Comparison of ENCODE assay signal across 32 cellular contexts in the genomic region with DNA sequence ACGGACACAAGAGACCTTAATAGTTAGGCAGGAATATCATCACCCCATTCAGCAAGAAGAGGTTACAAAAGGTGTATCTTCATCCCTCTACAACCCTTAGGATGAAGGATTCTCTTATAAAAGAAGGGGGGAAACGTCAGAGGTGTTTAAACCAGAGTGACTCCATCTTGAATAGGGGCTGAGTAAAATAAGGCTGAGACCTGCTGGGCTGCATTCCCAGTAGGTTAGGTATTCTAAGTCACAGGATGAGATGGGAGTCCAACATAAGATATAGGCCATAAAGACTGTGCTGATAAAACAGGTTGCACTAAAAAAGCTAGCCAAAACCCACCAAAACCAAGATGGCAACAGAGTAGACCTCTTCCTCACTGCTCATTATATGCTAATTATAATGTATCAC.
"Had no signal": no experiment of that assay in that cellular context is flagged by ENCODE, and none has a peak within 500 bp of the region (broad histone marks: within the 10 kb centered on the region; RNA-seq: fewer than 3 reads in every experiment).

No MANE protein-coding gene starts in this region.

- H3K4me3 Mint-ChIP-seq: activated B cell treated with CpG ODN at 0.5 μM for 24 hours; activated CD4-positive, alpha-beta memory T cell treated with anti-CD3 and anti-CD28 coated beads, Interleukin-2, amount 10 ng/mL, durations not matched to agents 7 days and 5 days; activated CD4-positive, alpha-beta T cell treated with anti-CD3 and anti-CD28 coated beads, Interleukin-2, amount 10 ng/mL, durations not matched to agents 7 days and 5 days; activated naive CD4-positive, alpha-beta T cell treated with anti-CD3 and anti-CD28 coated beads, Interleukin-2, amount 10 ng/mL, durations not matched to agents 7 days and 5 days; activated naive CD8-positive, alpha-beta T cell treated with anti-CD3 and anti-CD28 coated beads, Interleukin-2, amount 10 ng/mL, durations not matched to agents 7 days and 5 days; activated T-cell treated with anti-CD3 and anti-CD28 coated beads, Interleukin-2, amount 50 U/mL, for 24 hours; activated T-cell treated with anti-CD3 and anti-CD28 coated beads, Interleukin-2, amount 50 U/mL, for 72 hours; brain; endodermal cell; T-cell; T-helper 1 cell treated with Interleukin-12 subunit alpha and Interleukin-12 subunit beta and Interleukin-4 antibody, amounts not matched to agents 30 μg/mL and 1 μg/mL, for 36 hours; T-helper 2 cell treated with Interferon-gamma antibody and Interleukin-4, amounts not matched to agents 5 μg/mL and 100 μg/mL, for 36 hours had no signal

- H3K9me3 ChIP-seq: ascending aorta, breast epithelium, colonic mucosa, gastrocnemius medialis had no signal

- H3K27ac Mint-ChIP-seq: activated B cell treated with CpG ODN at 0.5 μM for 24 hours; activated CD4-positive, alpha-beta memory T cell treated with anti-CD3 and anti-CD28 coated beads, Interleukin-2, amount 10 ng/mL, durations not matched to agents 7 days and 5 days; activated CD4-positive, alpha-beta T cell treated with anti-CD3 and anti-CD28 coated beads, Interleukin-2, amount 10 ng/mL, durations not matched to agents 7 days and 5 days; activated naive CD4-positive, alpha-beta T cell treated with anti-CD3 and anti-CD28 coated beads, Interleukin-2, amount 10 ng/mL, durations not matched to agents 7 days and 5 days; activated naive CD4-positive, alpha-beta T cell treated with anti-CD3 and anti-CD28 coated beads, Interleukin-2, amount 50 U/mL, for 72 hours; activated naive CD8-positive, alpha-beta T cell treated with anti-CD3 and anti-CD28 coated beads, Interleukin-2, amount 10 ng/mL, durations not matched to agents 7 days and 5 days; activated T-cell treated with anti-CD3 and anti-CD28 coated beads, Interleukin-2, amount 50 U/mL, for 24 hours; activated T-cell treated with anti-CD3 and anti-CD28 coated beads, Interleukin-2, amount 50 U/mL, for 72 hours; endodermal cell; T-cell; T-helper 1 cell treated with Interleukin-12 subunit alpha and Interleukin-12 subunit beta and Interleukin-4 antibody, amounts not matched to agents 30 μg/mL and 1 μg/mL, for 36 hours; T-helper 2 cell treated with Interferon-gamma antibody and Interleukin-4, amounts not matched to agents 5 μg/mL and 100 μg/mL, for 36 hours had no signal

- H3K9me3 Mint-ChIP-seq: activated B cell treated with CpG ODN at 0.5 μM for 24 hours; activated CD4-positive, alpha-beta memory T cell treated with anti-CD3 and anti-CD28 coated beads, Interleukin-2, amount 10 ng/mL, durations not matched to agents 7 days and 5 days; activated CD4-positive, alpha-beta T cell treated with anti-CD3 and anti-CD28 coated beads, Interleukin-2, amount 10 ng/mL, durations not matched to agents 7 days and 5 days; activated naive CD4-positive, alpha-beta T cell treated with anti-CD3 and anti-CD28 coated beads, Interleukin-2, amount 10 ng/mL, durations not matched to agents 7 days and 5 days; activated naive CD4-positive, alpha-beta T cell treated with anti-CD3 and anti-CD28 coated beads, Interleukin-2, amount 50 U/mL, for 72 hours; activated naive CD8-positive, alpha-beta T cell treated with anti-CD3 and anti-CD28 coated beads, Interleukin-2, amount 10 ng/mL, durations not matched to agents 7 days and 5 days; activated T-cell treated with anti-CD3 and anti-CD28 coated beads, Interleukin-2, amount 50 U/mL, for 24 hours; activated T-cell treated with anti-CD3 and anti-CD28 coated beads, Interleukin-2, amount 50 U/mL, for 72 hours; brain; T-cell; T-helper 1 cell treated with Interleukin-12 subunit alpha and Interleukin-12 subunit beta and Interleukin-4 antibody, amounts not matched to agents 30 μg/mL and 1 μg/mL, for 36 hours; T-helper 2 cell treated with Interferon-gamma antibody and Interleukin-4, amounts not matched to agents 5 μg/mL and 100 μg/mL, for 36 hours had no signal

- H3K27me3 Mint-ChIP-seq: activated B cell treated with CpG ODN at 0.5 μM for 24 hours; activated CD4-positive, alpha-beta memory T cell treated with anti-CD3 and anti-CD28 coated beads, Interleukin-2, amount 10 ng/mL, durations not matched to agents 7 days and 5 days; activated CD4-positive, alpha-beta T cell treated with anti-CD3 and anti-CD28 coated beads, Interleukin-2, amount 10 ng/mL, durations not matched to agents 7 days and 5 days; activated naive CD4-positive, alpha-beta T cell treated with anti-CD3 and anti-CD28 coated beads, Interleukin-2, amount 10 ng/mL, durations not matched to agents 7 days and 5 days; activated naive CD8-positive, alpha-beta T cell treated with anti-CD3 and anti-CD28 coated beads, Interleukin-2, amount 10 ng/mL, durations not matched to agents 7 days and 5 days; activated T-cell treated with anti-CD3 and anti-CD28 coated beads, Interleukin-2, amount 50 U/mL, for 24 hours; brain; T-cell had no signal

- H3K4me1 Mint-ChIP-seq: activated B cell treated with CpG ODN at 0.5 μM for 24 hours; activated CD4-positive, alpha-beta T cell treated with anti-CD3 and anti-CD28 coated beads, Interleukin-2, amount 10 ng/mL, durations not matched to agents 7 days and 5 days; activated naive CD4-positive, alpha-beta T cell treated with anti-CD3 and anti-CD28 coated beads, Interleukin-2, amount 10 ng/mL, durations not matched to agents 7 days and 5 days; endodermal cell had no signal

- ATAC-seq: activated naive CD4-positive, alpha-beta T cell treated with anti-CD3 and anti-CD28 coated beads, Interleukin-2, amount 50 U/mL, for 72 hours; activated T-cell treated with anti-CD3 and anti-CD28 coated beads, Interleukin-2, amount 50 U/mL, for 72 hours; esophagus mucosa; gastrocnemius medialis; T-cell had no signal

- H3K36me3 ChIP-seq: breast epithelium, cardiac muscle cell, colonic mucosa, gastrocnemius medialis had no signal

- H3K27ac ChIP-seq: ascending aorta, breast epithelium, colonic mucosa, gastrocnemius medialis, WERI-Rb-1 had no signal

- DNase-seq: activated B cell treated with CpG ODN at 0.5 μM for 24 hours; activated CD4-positive, alpha-beta memory T cell treated with anti-CD3 and anti-CD28 coated beads, Interleukin-2, amount 10 ng/mL, durations not matched to agents 7 days and 5 days; activated CD4-positive, alpha-beta T cell treated with anti-CD3 and anti-CD28 coated beads, Interleukin-2, amount 10 ng/mL, durations not matched to agents 7 days and 5 days; activated CD4-positive, alpha-beta T cell treated with anti-CD3 and anti-CD28 coated beads, Interleukin-2, amount 50 U/mL, for 4 hours; activated CD8-positive, alpha-beta memory T cell treated with anti-CD3 and anti-CD28 coated beads, Interleukin-2, amount 50 U/mL, for 48 hours; activated gamma-delta T cell; activated naive CD4-positive, alpha-beta T cell; activated naive CD4-positive, alpha-beta T cell treated with anti-CD3 and anti-CD28 coated beads, Interleukin-2, amount 10 ng/mL, durations not matched to agents 7 days and 5 days; activated naive CD8-positive, alpha-beta T cell treated with anti-CD3 and anti-CD28 coated beads, Interleukin-2, amount 10 ng/mL, durations not matched to agents 7 days and 5 days; activated T-cell treated with anti-CD3 and anti-CD28 coated beads for 4 hours; activated T-cell treated with anti-CD3 and anti-CD28 coated beads, Interleukin-2, amount 50 U/mL, for 24 hours; activated T-cell treated with anti-CD3 and anti-CD28 coated beads, Interleukin-2, amount 50 U/mL, for 72 hours; central memory CD4-positive, alpha-beta T cell; cerebellar nuclear complex; colonic mucosa; effector memory CD4-positive, alpha-beta T cell; endodermal cell; foreskin fibroblast; gastrocnemius medialis; glutamatergic neuron; SW 1271; T-cell; T1000; WERI-Rb-1 had no signal

- H3K4me1 ChIP-seq: ascending aorta, breast epithelium, colonic mucosa had no signal

- H3K27me3 ChIP-seq: ascending aorta, breast epithelium, cardiac muscle cell, colonic mucosa, gastrocnemius medialis had no signal

- H3K4me3 ChIP-seq: ascending aorta, breast epithelium, cardiac muscle cell, colonic mucosa, gastrocnemius medialis had no signal
